16 cellular contexts compared by ENCODE assay signal in genomic region chr6:142848969-142849368, GRCh38.
A peak's percentile ranks its signal among the peaks of the same experiment; 100 is the strongest.
DNase-seq lines count a peak whose midpoint lies in the region; ATAC-seq and TF ChIP-seq lines count a peak whose summit lies in the region.
"Had no signal": no experiment of that assay in that cellular context is flagged by ENCODE, and none has a peak within 500 bp of the region (broad histone marks: within the 10 kb centered on the region; RNA-seq: fewer than 3 reads in every experiment).

No MANE protein-coding gene starts in this region.

- intact Hi-C loops in activated CD4-positive, alpha-beta T cell treated with anti-CD3 and anti-CD28 coated beads, Interleukin-2, amount 10 ng/mL, durations not matched to agents 24 days and 14 days (cut with micrococcal nuclease): loop anchor here (10.0 kb wide), 1 partner anchor 454 kb away; no protein-coding TSS in a partner anchor
- intact Hi-C loops in activated T-helper 2 cell treated with anti-CD3 and anti-CD28 coated beads, Interferon-gamma antibody, Interleukin-2, Interleukin-4, amounts not matched to agents 10 μg/mL and 5 μg/mL and 100 μg/mL, durations not matched to agents 14 hours and 24 hours and 36 hours (cut with micrococcal nuclease): loop anchor here (10.0 kb wide), 2 partner anchors 154 to 454 kb away; no protein-coding TSS in a partner anchor

- peak overlapping the region; percentile 42 for H3K27ac Mint-ChIP-seq in activated CD4-positive, alpha-beta T cell treated with anti-CD3 and anti-CD28 coated beads, Interleukin-2, amount 10 ng/mL, durations not matched to agents 24 days and 14 days
- H3K27ac Mint-ChIP-seq in HFFc6 (peak overlapping the region; percentile 92), nephron progenitor cell (peak overlapping the region; percentile 12)
- peak overlapping the region; percentile 4 for H3K27ac Mint-ChIP-seq in activated T-helper 2 cell treated with anti-CD3 and anti-CD28 coated beads, Interferon-gamma antibody, Interleukin-2, Interleukin-4, amounts not matched to agents 10 μg/mL and 5 μg/mL and 100 μg/mL, durations not matched to agents 14 hours and 24 hours and 36 hours

- no peaks in the 10 kb centered on the region for H3K27me3 Mint-ChIP-seq in activated CD4-positive, alpha-beta T cell treated with anti-CD3 and anti-CD28 coated beads, Interleukin-2, amount 10 ng/mL, durations not matched to agents 24 days and 14 days
- H3K27me3 Mint-ChIP-seq in HFFc6 (ENCODE audit: insufficient read depth) (no peaks in the 10 kb centered on the region), nephron progenitor cell (ENCODE audit: low read depth, poor library complexity) (peaks cover 3% of the 10 kb centered on the region)
- no peaks in the 10 kb centered on the region for H3K27me3 Mint-ChIP-seq in activated T-helper 2 cell treated with anti-CD3 and anti-CD28 coated beads, Interferon-gamma antibody, Interleukin-2, Interleukin-4, amounts not matched to agents 10 μg/mL and 5 μg/mL and 100 μg/mL, durations not matched to agents 14 hours and 24 hours and 36 hours (ENCODE audit: low read depth)

- H3K4me1 Mint-ChIP-seq in activated CD4-positive, alpha-beta T cell treated with anti-CD3 and anti-CD28 coated beads, Interleukin-2, amount 10 ng/mL, durations not matched to agents 24 days and 14 days: peaks cover 83% of the 10 kb centered on the region
- H3K4me1 Mint-ChIP-seq in HFFc6 (ENCODE audit: low read depth) (peaks cover 100% of the 10 kb centered on the region), nephron progenitor cell (peaks cover 54% of the 10 kb centered on the region)
- H3K4me1 Mint-ChIP-seq in activated T-helper 2 cell treated with anti-CD3 and anti-CD28 coated beads, Interferon-gamma antibody, Interleukin-2, Interleukin-4, amounts not matched to agents 10 μg/mL and 5 μg/mL and 100 μg/mL, durations not matched to agents 14 hours and 24 hours and 36 hours (ENCODE audit: low read depth): peaks cover 90% of the 10 kb centered on the region

- H3K4me3 Mint-ChIP-seq in activated CD4-positive, alpha-beta T cell treated with anti-CD3 and anti-CD28 coated beads, Interleukin-2, amount 10 ng/mL, durations not matched to agents 24 days and 14 days: peak overlapping the region; percentile 39
- H3K4me3 Mint-ChIP-seq in HFFc6 (no peak overlapping the region), nephron progenitor cell (no peak overlapping the region)
- H3K4me3 Mint-ChIP-seq in activated T-helper 2 cell treated with anti-CD3 and anti-CD28 coated beads, Interferon-gamma antibody, Interleukin-2, Interleukin-4, amounts not matched to agents 10 μg/mL and 5 μg/mL and 100 μg/mL, durations not matched to agents 14 hours and 24 hours and 36 hours (ENCODE audit: low read depth): no peak overlapping the region

- no peaks in the 10 kb centered on the region for H3K9me3 Mint-ChIP-seq in activated CD4-positive, alpha-beta T cell treated with anti-CD3 and anti-CD28 coated beads, Interleukin-2, amount 10 ng/mL, durations not matched to agents 24 days and 14 days
- no peaks in the 10 kb centered on the region for H3K9me3 Mint-ChIP-seq in HFFc6
- H3K9me3 Mint-ChIP-seq in activated T-helper 2 cell treated with anti-CD3 and anti-CD28 coated beads, Interferon-gamma antibody, Interleukin-2, Interleukin-4, amounts not matched to agents 10 μg/mL and 5 μg/mL and 100 μg/mL, durations not matched to agents 14 hours and 24 hours and 36 hours: no peaks in the 10 kb centered on the region
- no peaks in the 10 kb centered on the region for H3K9me3 Mint-ChIP-seq in nephron progenitor cell

- ATAC-seq in GM18511 (IDR thresholded peaks at IDR 0.05; ENCODE audit: unreplicated experiment): no peak
- ATAC-seq in GM21529 (IDR thresholded peaks at IDR 0.05; ENCODE audit: unreplicated experiment): no peak
- ATAC-seq: HepG2, Panc1 had no signal

- TF ChIP-seq CTCF in HFFc6 (IDR thresholded peaks at IDR 0.05) (no peak), nephron progenitor cell (IDR thresholded peaks at IDR 0.05) (no peak)

- DNase-seq in activated CD4-positive, alpha-beta T cell treated with anti-CD3 and anti-CD28 coated beads, Interleukin-2, amount 10 ng/mL, durations not matched to agents 24 days and 14 days: peak; percentile 54
- no peak for DNase-seq in activated CD4-positive, alpha-beta T cell treated with anti-CD3 and anti-CD28 coated beads for 4 hours
- no peak for DNase-seq in HFFc6
- DNase-seq in activated T-helper 2 cell treated with anti-CD3 and anti-CD28 coated beads, Interferon-gamma antibody, Interleukin-2, Interleukin-4, amounts not matched to agents 10 μg/mL and 5 μg/mL and 100 μg/mL, durations not matched to agents 14 hours and 24 hours and 36 hours (ENCODE audit: low spot score): no peak
- no peak for DNase-seq in nephron progenitor cell
- no peak for DNase-seq in NCI-H748 treated with DMSO at 0.1 percent for 48 hours (lab: John Stamatoyannopoulos, UW)
- DNase-seq: activated CD8-positive, alpha-beta memory T cell treated with anti-CD3 and anti-CD28 coated beads, Interleukin-2, amount 50 U/mL, for 4 hours; NCI-H2029; NCI-H510A treated with DMSO at 0.1 percent for 48 hours; posterior cingulate gyrus; stimulated activated CD4-positive, alpha-beta T cell treated with anti-CD3 and anti-CD28 coated beads, Interleukin-4, amount 100 ng/mL, for 24 hours; stimulated activated CD8-positive, alpha-beta memory T cell treated with anti-CD3 and anti-CD28 coated beads, Interleukin-4, amount 100 ng/mL, for 48 hours had no signal

- H3K36me3 Mint-ChIP-seq in activated CD4-positive, alpha-beta T cell treated with anti-CD3 and anti-CD28 coated beads, Interleukin-2, amount 10 ng/mL, durations not matched to agents 24 days and 14 days (ENCODE audit: low read depth): peaks cover 26% of the 10 kb centered on the region
- H3K36me3 Mint-ChIP-seq in HFFc6 (ENCODE audit: low read depth): no peaks in the 10 kb centered on the region
- H3K36me3 Mint-ChIP-seq in activated T-helper 2 cell treated with anti-CD3 and anti-CD28 coated beads, Interferon-gamma antibody, Interleukin-2, Interleukin-4, amounts not matched to agents 10 μg/mL and 5 μg/mL and 100 μg/mL, durations not matched to agents 14 hours and 24 hours and 36 hours (ENCODE audit: low read depth): peaks cover 23% of the 10 kb centered on the region
- no peaks in the 10 kb centered on the region for H3K36me3 Mint-ChIP-seq in nephron progenitor cell (ENCODE audit: low read depth)

Comparison
In these comparisons a context has a peak if more than half of its experiments do, and no peak if none do; other contexts are left out.
1. H3K27ac Mint-ChIP-seq: peak in every context shown above with its lines; median percentile 92 in HFFc6; 42 in activated CD4-positive, alpha-beta T cell treated with anti-CD3 and anti-CD28 coated beads, Interleukin-2, amount 10 ng/mL, durations not matched to agents 24 days and 14 days; 12 in nephron progenitor cell; 4 in activated T-helper 2 cell treated with anti-CD3 and anti-CD28 coated beads, Interferon-gamma antibody, Interleukin-2, Interleukin-4, amounts not matched to agents 10 μg/mL and 5 μg/mL and 100 μg/mL, durations not matched to agents 14 hours and 24 hours and 36 hours.